ENCODE assay signal across 17 cellular contexts in genomic region chr16:11624205-11624604, GRCh38. TPM values are rescaled to one million over a fixed set of nuclear protein-coding genes. Genes with fewer than 3 reads are reported as not detected.
DNase-seq lines count a peak whose midpoint lies in the region; ATAC-seq, FAIRE-seq and TF ChIP-seq lines count a peak whose summit lies in the region.
"Had no signal": no experiment of that assay in that cellular context is flagged by ENCODE, and none has a peak within 500 bp of the region (broad histone marks: within the 10 kb centered on the region; RNA-seq: fewer than 3 reads in every experiment).

No MANE protein-coding gene starts in this region.

- H3K27me3 ChIP-seq in K562 (ENCODE audit: control insufficient read depth in 2 of 2, insufficient read depth in 2 of 2, low read length in 2 of 2), result no peaks in the 10 kb centered on the region
- no peaks in the 10 kb centered on the region for H3K27me3 ChIP-seq in neutrophil
- no peaks in the 10 kb centered on the region for H3K27me3 ChIP-seq in brain microvascular endothelial cell (replicated peaks)
- H3K27me3 ChIP-seq: dorsolateral prefrontal cortex, esophagus muscularis mucosa, vagina had no signal

- no peaks in the 10 kb centered on the region for H3K36me3 ChIP-seq in K562 (ENCODE audit: control insufficient read depth, insufficient read depth, low read length)
- no peaks in the 10 kb centered on the region for H3K36me3 ChIP-seq in neutrophil
- H3K36me3 ChIP-seq in brain microvascular endothelial cell (replicated peaks), result no peaks in the 10 kb centered on the region
- H3K36me3 ChIP-seq: esophagus muscularis mucosa, vagina had no signal

- no peak for FAIRE-seq in K562 (lab: Jason Lieb, UNC)
- FAIRE-seq: A204.1, H1, TTC549 had no signal

- no peak for TF ChIP-seq POLR2A in K562 (conservative IDR thresholded peaks at IDR 0.05)

- no peaks in the 10 kb centered on the region for H3K79me2 ChIP-seq in K562 (ENCODE audit: control insufficient read depth, insufficient read depth, low read length)

- peak overlapping the region; percentile 47 for H3K4me3 Mint-ChIP-seq in activated CD4-positive, alpha-beta T cell treated with anti-CD3 and anti-CD28 coated beads, Interleukin-2, amount 10 ng/mL, durations not matched to agents 24 days and 14 days

- H3K27ac Mint-ChIP-seq in activated CD4-positive, alpha-beta T cell treated with anti-CD3 and anti-CD28 coated beads, Interleukin-2, amount 10 ng/mL, durations not matched to agents 24 days and 14 days, result peak overlapping the region; percentile 29

- H3K9me3 ChIP-seq in K562 (replicated peaks; ENCODE audit: control insufficient read depth, insufficient read depth, low read depth, low read length) (no peaks in the 10 kb centered on the region; the same call in 1 of the 2 replicates), neutrophil (no peaks in the 10 kb centered on the region)
- H3K9me3 ChIP-seq: esophagus muscularis mucosa, vagina had no signal

- TF ChIP-seq CTCF in K562 (IDR thresholded peaks at IDR 0.05 in 2 of 3, conservative IDR thresholded peaks at IDR 0.05 in 1 of 3; ENCODE audit: insufficient read depth in 2 of 3, low read depth in 1 of 3, low read length in 3 of 3) (no peak), neutrophil (IDR thresholded peaks at IDR 0.05) (no peak), brain microvascular endothelial cell (IDR thresholded peaks at IDR 0.05; ENCODE audit: low read depth, low read length, missing control alignments) (no peak)

- POLR2A ChIA-PET in K562 (lab: Yijun Ruan, JAX), result interaction anchor here (1.0 to 1.6 kb wide), 2 partner anchors 8 to 149 kb away, joined by 3 read pairs; no protein-coding TSS in a partner anchor

- DNase-seq in activated CD4-positive, alpha-beta T cell treated with anti-CD3 and anti-CD28 coated beads, Interleukin-2, amount 10 ng/mL, durations not matched to agents 24 days and 14 days, result no peak
- DNase-seq in activated CD4-positive, alpha-beta T cell treated with anti-CD3 and anti-CD28 coated beads for 48 hours, result no peak
- peak; percentile 19 to 37 (median 34) for DNase-seq in K562 (ENCODE audit: extremely low read depth in 1 of 4, low spot score in 3 of 4)
- DNase-seq in brain microvascular endothelial cell, result no peak
- DNase-seq in NCI-H748 (lab: John Stamatoyannopoulos, UW; ENCODE audit: unreplicated experiment), result no peak
- DNase-seq: activated CD8-positive, alpha-beta memory T cell treated with anti-CD3 and anti-CD28 coated beads for 24 hours; activated effector memory CD4-positive, alpha-beta T cell treated with anti-CD3 and anti-CD28 coated beads, Interleukin-2, amount 50 U/mL, for 16 hours; dorsolateral prefrontal cortex; mammary epithelial cell had no signal

- WGBS in K562 (ENCODE audit: insufficient coverage, low coverage, missing lambda C conversion rate), result 10% methylated on average over 4 of the region's 4 CpGs

- TF ChIP-seq EP300 in K562 (IDR thresholded peaks at IDR 0.05; ENCODE audit: low read length), result no peak

- BruUV-seq in K562 (replicated peaks; lab: Mats Ljungman, UMichigan), result no TSS peak

- intact Hi-C loops in activated CD4-positive, alpha-beta T cell treated with anti-CD3 and anti-CD28 coated beads, Interleukin-2, amount 10 ng/mL, durations not matched to agents 24 days and 14 days (cut with micrococcal nuclease), result loop anchor here (5.0 kb wide), 1 partner anchor 42 kb away; no protein-coding TSS in a partner anchor
- intact Hi-C loops in K562 (cut with micrococcal nuclease), result no loop called here

- H3K36me3 Mint-ChIP-seq in activated CD4-positive, alpha-beta T cell treated with anti-CD3 and anti-CD28 coated beads, Interleukin-2, amount 10 ng/mL, durations not matched to agents 24 days and 14 days (ENCODE audit: low read depth), result peaks cover 5% of the 10 kb centered on the region

- in situ Hi-C loops in K562 (cut with MboI) (no loop called here), brain microvascular endothelial cell (cut with HindIII; ENCODE audit: low pct_ligation_motif_present, low sequenced_read_pairs) (no loop called here)

- CTCF ChIA-PET in K562 (lab: Yijun Ruan, JAX; ENCODE audit: low intra/inter-chr PET ratio), result no interaction called here

- ATAC-seq in HG03354 (IDR thresholded peaks at IDR 0.05; ENCODE audit: poor library complexity, severe bottlenecking, unreplicated experiment) (peak; percentile 57), K562 (peak; percentile 34; the same call in 2 of the 3 replicates), GM18498 (IDR thresholded peaks at IDR 0.05; ENCODE audit: unreplicated experiment) (no peak)

- TF ChIP-seq RAD21 in K562 (CRISPR knock-in tag; conservative IDR thresholded peaks at IDR 0.05 in 1 of 2, IDR thresholded peaks at IDR 0.05 in 1 of 2), result no peak

- H3K9ac ChIP-seq in K562 (ENCODE audit: insufficient read depth in 1 of 2, low read depth in 2 of 2, low read length in 2 of 2), result no peak overlapping the region

- no peak overlapping the region for H2AFZ ChIP-seq in K562 (ENCODE audit: low read depth, low read length)

- H3K4me2 ChIP-seq in K562 (ENCODE audit: insufficient read depth, low read length), result no peak overlapping the region; the same call in 1 of the 2 replicates

- H4K20me1 ChIP-seq in K562 (replicated peaks; ENCODE audit: control insufficient read depth, insufficient read depth, low read length), result no peaks in the 10 kb centered on the region

- H3K27me3 Mint-ChIP-seq in activated CD4-positive, alpha-beta T cell treated with anti-CD3 and anti-CD28 coated beads, Interleukin-2, amount 10 ng/mL, durations not matched to agents 24 days and 14 days, result no peaks in the 10 kb centered on the region

- peaks cover 41% of the 10 kb centered on the region for H3K4me1 Mint-ChIP-seq in activated CD4-positive, alpha-beta T cell treated with anti-CD3 and anti-CD28 coated beads, Interleukin-2, amount 10 ng/mL, durations not matched to agents 24 days and 14 days

- no peak overlapping the region for H3K4me3 ChIP-seq in K562
- peak overlapping the region; percentile 43 to 49 for H3K4me3 ChIP-seq in neutrophil (ENCODE audit: low read depth in 1 of 2, low read length in 1 of 2)
- H3K4me3 ChIP-seq in brain microvascular endothelial cell (ENCODE audit: low read depth, low read length), result no peak overlapping the region
- H3K4me3 ChIP-seq: dorsolateral prefrontal cortex, esophagus muscularis mucosa, vagina had no signal

- no peaks in the 10 kb centered on the region for H3K9me1 ChIP-seq in K562 (ENCODE audit: control insufficient read depth, insufficient read depth, low read length)

- peaks cover 5% of the 10 kb centered on the region for H3K9me3 Mint-ChIP-seq in activated CD4-positive, alpha-beta T cell treated with anti-CD3 and anti-CD28 coated beads, Interleukin-2, amount 10 ng/mL, durations not matched to agents 24 days and 14 days

- H3K27ac ChIP-seq in K562 (ENCODE audit: extremely low read depth, low read depth, low read length) (no peak overlapping the region), neutrophil (peak overlapping the region; percentile 100), brain microvascular endothelial cell (no peak overlapping the region)
- H3K27ac ChIP-seq: esophagus muscularis mucosa had no signal

- peaks cover 12 to 26% of the 10 kb centered on the region in 2 experiments for H3K4me1 ChIP-seq in K562 (replicated peaks in 1 of 2; ENCODE audit: control insufficient read depth in 2 of 2, insufficient read depth in 2 of 2, low read length in 2 of 2)
- H3K4me1 ChIP-seq in neutrophil (ENCODE audit: control insufficient read depth in 1 of 2, insufficient read depth in 1 of 2, low read depth in 1 of 2, low read length in 1 of 2), result peaks cover 86 to 92% of the 10 kb centered on the region in 2 experiments

TF ChIP-seq in K562, 482 proteins besides CTCF, POLR2A, EP300 and RAD21 (continues in another document):
- TF ChIP-seq ADNP (tag; IDR thresholded peaks at IDR 0.05), result no peak

RNA-seq across cellular contexts. Expression of gene LITAF, which starts 37.5 kb away (rescaled TPM):
- 163 and 170 TPM in 2 replicates for total RNA-seq in activated CD4-positive, alpha-beta T cell treated with anti-CD3 and anti-CD28 coated beads, Interleukin-2, amount 10 ng/mL, durations not matched to agents 24 days and 14 days
- 1.8 and 3.5 TPM in 2 replicates for total RNA-seq in K562 (2011; cell fraction: chromatin; rRNA removed; ENCODE audit: low replicate concordance)
- 1.3 and 2.8 TPM in 2 replicates for total RNA-seq in K562 (2011; cell fraction: nucleolus; rRNA removed)
- 1.2 and 3.2 TPM in 2 replicates for total RNA-seq in K562 (2011; cell fraction: nucleoplasm; rRNA removed)
- total RNA-seq in K562 (2014; rRNA removed) (4.1 and 6.2 TPM in 2 replicates), K562 (2014; rRNA removed; fragmentation: Illumina TruSeq; extraction: Trizol) (7.5 and 10.0 TPM in 2 replicates), K562 (2015; rRNA removed; fragmentation: Illumina TruSeq; extraction: Trizol) (11.1 and 11.9 TPM in 2 replicates), K562 (2021) (10.8 and 13.9 TPM in 2 replicates)
- polyA plus RNA-seq in K562 (2011; rRNA removed) (4.4 and 7.8 TPM in 2 replicates), K562 (2014; fragmentation: Illumina TruSeq; extraction: Trizol) (14.1 and 14.8 TPM in 2 replicates), K562 (2014; fragmentation: Nextera tagmentation; extraction: Ambion mirVana) (10 to 100 TPM; 14.9 to 17.8 TPM), K562 (2014; rRNA removed) (4.9 and 6.8 TPM in 2 replicates)
- polyA plus RNA-seq in K562 (2011; cell fraction: cytosol; rRNA removed), result 15.6 and 16.4 TPM in 2 replicates
- polyA plus RNA-seq in K562 (2011; cell fraction: nucleus; rRNA removed), result 4.4 and 4.7 TPM in 2 replicates
- 14.5 and 40.7 TPM in 2 replicates for polyA plus RNA-seq in K562 (2012)
- polyA minus RNA-seq in K562 (2011; rRNA and poly(A)+ RNA removed), result 2.9 and 3.1 TPM in 2 replicates
- 2.1 and 4.6 TPM in 2 replicates for polyA minus RNA-seq in K562 (2011; cell fraction: cytosol; rRNA and poly(A)+ RNA removed)
- polyA minus RNA-seq in K562 (2011; cell fraction: nucleus; rRNA and poly(A)+ RNA removed), result 1.2 and 2.2 TPM in 2 replicates

RNA-seq across cellular contexts. Expression of gene SNN, which starts 44.0 kb away (rescaled TPM):
- total RNA-seq in activated CD4-positive, alpha-beta T cell treated with anti-CD3 and anti-CD28 coated beads, Interleukin-2, amount 10 ng/mL, durations not matched to agents 24 days and 14 days, result 8.3 and 9.1 TPM in 2 replicates
- 0.81 and 2.2 TPM in 2 replicates for total RNA-seq in K562 (2011; cell fraction: chromatin; rRNA removed; ENCODE audit: low replicate concordance)
- total RNA-seq in K562 (2011; cell fraction: nucleolus; rRNA removed), result 1.7 and 2.0 TPM in 2 replicates
- 1.8 and 2.4 TPM in 2 replicates for total RNA-seq in K562 (2011; cell fraction: nucleoplasm; rRNA removed)
- 1.4 and 2.4 TPM in 2 replicates for total RNA-seq in K562 (2014; rRNA removed)
- 1.5 and 1.6 TPM in 2 replicates for total RNA-seq in K562 (2014; rRNA removed; fragmentation: Illumina TruSeq; extraction: Trizol)
- 2.8 and 3.0 TPM in 2 replicates for total RNA-seq in K562 (2015; rRNA removed; fragmentation: Illumina TruSeq; extraction: Trizol)
- total RNA-seq in K562 (2021), result 2.0 and 2.9 TPM in 2 replicates
- polyA plus RNA-seq in K562 (2011; rRNA removed), result 2.2 and 2.3 TPM in 2 replicates
- polyA plus RNA-seq in K562 (2011; cell fraction: cytosol; rRNA removed), result 2.3 and 2.9 TPM in 2 replicates
- polyA plus RNA-seq in K562 (2011; cell fraction: nucleus; rRNA removed), result 1.2 and 2.1 TPM in 2 replicates
- 3.0 and 3.7 TPM in 2 replicates for polyA plus RNA-seq in K562 (2012)
- polyA plus RNA-seq in K562 (2014; fragmentation: Illumina TruSeq; extraction: Trizol), result 1.9 and 2.6 TPM in 2 replicates
- polyA plus RNA-seq in K562 (2014; fragmentation: Nextera tagmentation; extraction: Ambion mirVana), result under 1 TPM; 0.07 to 0.22 TPM
- 1.9 and 2.5 TPM in 2 replicates for polyA plus RNA-seq in K562 (2014; rRNA removed)
- 1.4 TPM in 2 replicates for polyA minus RNA-seq in K562 (2011; rRNA and poly(A)+ RNA removed)
- 0.67 and 1.7 TPM in 2 replicates for polyA minus RNA-seq in K562 (2011; cell fraction: cytosol; rRNA and poly(A)+ RNA removed)
- polyA minus RNA-seq in K562 (2011; cell fraction: nucleus; rRNA and poly(A)+ RNA removed), result 0.94 and 2.0 TPM in 2 replicates

Comparison
In these comparisons a context has a peak if more than half of its experiments do, and no peak if none do; other contexts are left out.
1. DNase-seq: peak in K562 (4 of 4); none in activated CD4-positive, alpha-beta T cell treated with anti-CD3 and anti-CD28 coated beads, Interleukin-2, amount 10 ng/mL, durations not matched to agents 24 days and 14 days (single experiment), activated CD4-positive, alpha-beta T cell treated with anti-CD3 and anti-CD28 coated beads for 48 hours (single experiment), brain microvascular endothelial cell (single experiment) and NCI-H748 (single experiment).
2. H3K4me3 ChIP-seq: peak in neutrophil (2 of 2); none in K562 (single experiment) and brain microvascular endothelial cell (single experiment).
3. RNA of gene LITAF, which starts 37.5 kb away (total RNA-seq): 163 to 170 TPM in activated CD4-positive, alpha-beta T cell treated with anti-CD3 and anti-CD28 coated beads, Interleukin-2, amount 10 ng/mL, durations not matched to agents 24 days and 14 days; 1.2 to 13.9 TPM in K562; every median in the first group is over 10 times any median in the second.